ENCODE assay signal across 20 cellular contexts in genomic region chr1:156543066-156543465, GRCh38. TPM values are rescaled to one million over a fixed set of nuclear protein-coding genes. Genes with fewer than 3 reads are reported as not detected.
"Had no signal": no experiment of that assay in that cellular context is flagged by ENCODE, and none has a peak within 500 bp of the region (broad histone marks: within the 10 kb centered on the region; RNA-seq: fewer than 3 reads in every experiment).

No MANE protein-coding gene starts in this region.

- H3K27ac Mint-ChIP-seq: activated CD8-positive, alpha-beta T cell treated with anti-CD3 and anti-CD28 coated beads for 36 hours; activated naive CD8-positive, alpha-beta T cell; WTC11 had no signal

- H3K4me1 ChIP-seq: sigmoid colon, spleen, stomach, testis had no signal

- H3K4me3 ChIP-seq: coronary artery, sigmoid colon, spleen, stomach, testis had no signal

- H3K9me3 Mint-ChIP-seq: activated CD8-positive, alpha-beta T cell treated with anti-CD3 and anti-CD28 coated beads for 36 hours; activated T-cell treated with anti-CD3 and anti-CD28 coated beads, Interleukin-2, amount 50 U/mL, for 4 hours; central memory CD8-positive, alpha-beta T cell; WTC11 had no signal

- DNase-seq: activated CD4-positive, alpha-beta T cell treated with anti-CD3 and anti-CD28 coated beads for 4 hours; activated CD8-positive, alpha-beta T cell treated with anti-CD3 and anti-CD28 coated beads for 36 hours; activated gamma-delta T cell treated with Interleukin-2 at 50 U/mL for 16 hours; activated T-cell treated with anti-CD3 and anti-CD28 coated beads, Interleukin-2, amount 50 U/mL, for 4 hours; anterior cingulate cortex; brain microvascular endothelial cell; effector CD4-positive, alpha-beta T cell; foreskin melanocyte; mesendoderm; sigmoid colon; spleen; stomach; T-helper 2 cell; testis had no signal

- H3K27me3 ChIP-seq: brain microvascular endothelial cell, sigmoid colon, spleen, stomach, testis had no signal

- H3K27ac ChIP-seq: brain microvascular endothelial cell, coronary artery, sigmoid colon, spleen, stomach, testis had no signal

- H3K36me3 Mint-ChIP-seq: activated naive CD8-positive, alpha-beta T cell had no signal

- H3K36me3 ChIP-seq: sigmoid colon had no signal

- H3K9me3 ChIP-seq: sigmoid colon, spleen, stomach, testis had no signal

- ATAC-seq: activated CD8-positive, alpha-beta T cell treated with anti-CD3 and anti-CD28 coated beads for 36 hours; activated T-cell treated with anti-CD3 and anti-CD28 coated beads, Interleukin-2, amount 50 U/mL, for 4 hours; WTC11 had no signal

- H3K4me3 Mint-ChIP-seq: activated CD8-positive, alpha-beta T cell treated with anti-CD3 and anti-CD28 coated beads for 36 hours; activated naive CD8-positive, alpha-beta T cell; activated T-cell treated with anti-CD3 and anti-CD28 coated beads, Interleukin-2, amount 50 U/mL, for 4 hours; central memory CD8-positive, alpha-beta T cell; WTC11 had no signal

- H3K27me3 Mint-ChIP-seq: activated CD8-positive, alpha-beta T cell treated with anti-CD3 and anti-CD28 coated beads for 36 hours; activated naive CD8-positive, alpha-beta T cell; central memory CD8-positive, alpha-beta T cell had no signal

RNA-seq across cellular contexts. Expression of gene IQGAP3, which starts 29.3 kb away (rescaled TPM):
- polyA plus RNA-seq: neural cell had no signal

RNA-seq across cellular contexts. Expression of gene TTC24, which starts 36.5 kb away (rescaled TPM):
- total RNA-seq: osteocyte, sigmoid colon, testis had no signal
- polyA plus RNA-seq: neural cell, stomach had no signal
